In genomic region chr14:31880935-31881334, GRCh38 we compare ENCODE assay signal across 12 cellular contexts.
DNase-seq lines count a peak whose midpoint lies in the region; TF ChIP-seq lines count a peak whose summit lies in the region.
"Had no signal": no experiment of that assay in that cellular context is flagged by ENCODE, and none has a peak within 500 bp of the region (broad histone marks: within the 10 kb centered on the region; RNA-seq: fewer than 3 reads in every experiment).

No MANE protein-coding gene starts in this region.

- no peak overlapping the region for H2BK5ac ChIP-seq in trophoblast cell (ENCODE audit: low read depth, low read length, poor library complexity)

- H2AK5ac ChIP-seq in trophoblast cell (ENCODE audit: low read length): no peak overlapping the region

- no peak overlapping the region for H2BK120ac ChIP-seq in trophoblast cell (ENCODE audit: insufficient read depth, low read length, poor library complexity)

- TF ChIP-seq POLR2A in spleen (IDR thresholded peaks at IDR 0.05) (no peak), lower leg skin (IDR thresholded peaks at IDR 0.05) (no peak), uterus (IDR thresholded peaks at IDR 0.05) (no peak)

- H2AFZ ChIP-seq in PC-9: no peak overlapping the region
- no peak overlapping the region for H2AFZ ChIP-seq in trophoblast cell (ENCODE audit: insufficient read depth, low read length, poor library complexity)

- H3K18ac ChIP-seq in trophoblast cell (ENCODE audit: low read length): no peak overlapping the region

- 0 out of 2 replicates have a peak overlapping the region, but pooled peaks have one; percentile 23 for H3K4me2 ChIP-seq in PC-9
- H3K4me2 ChIP-seq in trophoblast cell (ENCODE audit: low read length): no peak overlapping the region

- H3K36me3 ChIP-seq in PC-9 (ENCODE audit: low read depth): no peaks in the 10 kb centered on the region
- no peaks in the 10 kb centered on the region for H3K36me3 ChIP-seq in trophoblast cell (ENCODE audit: control insufficient read depth in 1 of 2, insufficient read depth in 2 of 2, low read length in 2 of 2)
- no peaks in the 10 kb centered on the region for H3K36me3 ChIP-seq in spleen
- H3K36me3 ChIP-seq in uterus: no peaks in the 10 kb centered on the region
- H3K36me3 ChIP-seq: upper lobe of left lung had no signal

- H4K91ac ChIP-seq in trophoblast cell (ENCODE audit: low read depth, low read length): no peak overlapping the region

- H3K9me2 ChIP-seq in PC-9 (ENCODE audit: insufficient read depth): no peaks in the 10 kb centered on the region

- H3K4me3 ChIP-seq in PC-9: no peak overlapping the region
- H3K4me3 ChIP-seq in epithelial cell of proximal tubule (ENCODE audit: low read depth, low read length): no peak overlapping the region
- no peak overlapping the region for H3K4me3 ChIP-seq in trophoblast cell (ENCODE audit: low read depth, low read length)
- H3K4me3 ChIP-seq in spleen: no peak overlapping the region
- H3K4me3 ChIP-seq in lower leg skin (ENCODE audit: low read depth, poor library complexity, severe bottlenecking): no peak overlapping the region
- no peak overlapping the region for H3K4me3 ChIP-seq in uterus
- H3K4me3 ChIP-seq: upper lobe of left lung had no signal

- H3K23ac ChIP-seq in trophoblast cell (ENCODE audit: low read length): no peak overlapping the region

- WGBS in trophoblast cell (ENCODE audit: extremely low coverage, insufficient coverage, insufficient read length): no CpG with 5 or more reads among the region's 4 CpGs
- WGBS in spleen, 5 donors: 83 to 89% (median 87%) methylated on average over 4 of the region's 4 CpGs
- WGBS in lower leg skin, 2 donors: 63 to 72% methylated on average over 4 of the region's 4 CpGs

- H3K4ac ChIP-seq in trophoblast cell (ENCODE audit: low read depth, low read length): no peak overlapping the region

- CTCF ChIA-PET in PC-9 (lab: Charles Lee): no interaction called here

- DNase-seq in ELF-1 (ENCODE audit: low read depth, low spot score) (peak; percentile 50), PC-9 (peak; percentile 51 to 61), epithelial cell of proximal tubule (ENCODE audit: low read depth) (peak; percentile 86), trophoblast cell (peak; percentile 45 to 62), spleen (no peak), lower leg skin (ENCODE audit: low spot score in 2 of 2) (no peak), uterus (no peak)
- no peak for DNase-seq in activated naive CD4-positive, alpha-beta T cell (lab: John Stamatoyannopoulos, UW)
- DNase-seq: cerebellar nuclear complex, KG1, nephron progenitor cell, upper lobe of left lung had no signal

- no peak overlapping the region for H3K9ac ChIP-seq in trophoblast cell (ENCODE audit: low read length)

- peaks cover 7% of the 10 kb centered on the region for H3K79me1 ChIP-seq in trophoblast cell (ENCODE audit: low read length)

- H3K14ac ChIP-seq in trophoblast cell (ENCODE audit: low read length): no peak overlapping the region

- H3K27ac ChIP-seq in PC-9 (no peak overlapping the region), trophoblast cell (ENCODE audit: low read depth, low read length) (peak overlapping the region; percentile 54), spleen (no peak overlapping the region), uterus (no peak overlapping the region)
- H3K27ac ChIP-seq: upper lobe of left lung had no signal

- H3K9me3 ChIP-seq in PC-9 (ENCODE audit: insufficient read depth, low read depth): no peaks in the 10 kb centered on the region
- no peaks in the 10 kb centered on the region for H3K9me3 ChIP-seq in trophoblast cell (ENCODE audit: insufficient read depth, low read depth, low read length)
- H3K9me3 ChIP-seq in spleen: no peaks in the 10 kb centered on the region
- no peaks in the 10 kb centered on the region for H3K9me3 ChIP-seq in uterus
- H3K9me3 ChIP-seq: upper lobe of left lung had no signal

- POLR2A ChIA-PET in PC-9 (lab: Charles Lee; ENCODE audit: unreplicated experiment): no interaction called here

- H2BK12ac ChIP-seq in trophoblast cell (ENCODE audit: low read length): no peak overlapping the region

- H4K20me1 ChIP-seq in PC-9 (ENCODE audit: insufficient read depth): no peaks in the 10 kb centered on the region

- H3K4me1 ChIP-seq in PC-9 (replicated peaks; ENCODE audit: insufficient read depth) (peaks cover 4% of the 10 kb centered on the region; the same call in 1 of the 2 replicates), trophoblast cell (ENCODE audit: control insufficient read depth in 1 of 2, insufficient read depth in 2 of 2, low read length in 2 of 2) (peaks cover 6 to 14% of the 10 kb centered on the region in 2 experiments), spleen (peaks cover 0 to 9% (median 1%) of the 10 kb centered on the region in 6 donors), uterus (no peaks in the 10 kb centered on the region)

- peaks cover 8% of the 10 kb centered on the region; the same call in 1 of the 2 replicates for H3F3A ChIP-seq in PC-9 (ENCODE audit: insufficient read depth, low read depth)

- BruUV-seq in PC-9 (replicated peaks; lab: Mats Ljungman, UMichigan): no TSS peak

- H4K8ac ChIP-seq in trophoblast cell (ENCODE audit: low read depth, low read length): no peak overlapping the region

- no peaks in the 10 kb centered on the region for H3K27me3 ChIP-seq in PC-9 (ENCODE audit: insufficient read depth, low read depth)
- no peaks in the 10 kb centered on the region for H3K27me3 ChIP-seq in trophoblast cell (ENCODE audit: insufficient read depth, low read length)
- no peaks in the 10 kb centered on the region for H3K27me3 ChIP-seq in spleen (replicated peaks in 1 of 7)
- H3K27me3 ChIP-seq in uterus: no peaks in the 10 kb centered on the region
- H3K27me3 ChIP-seq: upper lobe of left lung had no signal

- H3K79me2 ChIP-seq in PC-9 (ENCODE audit: low read depth) (no peaks in the 10 kb centered on the region), trophoblast cell (ENCODE audit: control insufficient read depth, insufficient read depth, low read length, poor library complexity) (no peaks in the 10 kb centered on the region)

- no peak overlapping the region for H4K12ac ChIP-seq in trophoblast cell (ENCODE audit: low read depth, low read length)

- intact Hi-C loops in PC-9 (cut with micrococcal nuclease; ENCODE audit: unreplicated experiment): no loop called here
- intact Hi-C loops in spleen (cut with DNase I; ENCODE audit: low total_unique reads): no loop called here
- intact Hi-C loops in lower leg skin (cut with DNase I; ENCODE audit: low total_unique reads): loop anchor here (5.0 kb wide), 1 partner anchor 1199 kb away; no protein-coding TSS in a partner anchor
- intact Hi-C loops in uterus (cut with DNase I; ENCODE audit: low total_unique reads): no loop called here

- TF ChIP-seq CTCF in PC-9 (conservative IDR thresholded peaks at IDR 0.05) (no peak), epithelial cell of proximal tubule (conservative IDR thresholded peaks at IDR 0.05; ENCODE audit: low read depth, low read length) (no peak), spleen (IDR thresholded peaks at IDR 0.05 in 8 of 11, conservative IDR thresholded peaks at IDR 0.05 in 3 of 11) (no peak), lower leg skin (IDR thresholded peaks at IDR 0.05) (no peak), uterus (IDR thresholded peaks at IDR 0.05) (no peak)

Comparison
In these comparisons a context has a peak if more than half of its experiments do, and no peak if none do; other contexts are left out.
1. DNase-seq: peak in ELF-1 (single experiment), PC-9 (2 of 2), epithelial cell of proximal tubule (single experiment) and trophoblast cell (2 of 2); none in spleen (single experiment), lower leg skin (0 of 2), activated naive CD4-positive, alpha-beta T cell (0 of 4) and uterus (0 of 2).